Comparison of ENCODE assay signal across 18 cellular contexts in genomic region chr15:26126070-26126469, GRCh38.
DNase-seq lines count a peak whose midpoint lies in the region; ATAC-seq and TF ChIP-seq lines count a peak whose summit lies in the region.
"Had no signal": no experiment of that assay in that cellular context is flagged by ENCODE, and none has a peak within 500 bp of the region (broad histone marks: within the 10 kb centered on the region; RNA-seq: fewer than 3 reads in every experiment).

No MANE protein-coding gene starts in this region.

- no peak for TF ChIP-seq POLR2A in body of pancreas (IDR thresholded peaks at IDR 0.05)

- H3K27me3 ChIP-seq in body of pancreas, result no peaks in the 10 kb centered on the region
- H3K27me3 ChIP-seq in CD8-positive, alpha-beta memory T cell (ENCODE audit: insufficient read depth, low read length, poor library complexity, severe bottlenecking), result no peaks in the 10 kb centered on the region
- H3K27me3 ChIP-seq: vagina had no signal

- no peak overlapping the region for H3K4me3 Mint-ChIP-seq in CD8-positive, alpha-beta memory T cell
- H3K4me3 Mint-ChIP-seq: activated naive CD8-positive, alpha-beta T cell treated with anti-CD3 and anti-CD28 coated beads, Interleukin-2, amount 50 U/mL, for 24 hours; activated T-helper 17 cell treated with anti-CD3 and anti-CD28 coated beads, Interleukin-2, amount 50 U/mL, for 72 hours; T-helper 2 cell treated with Interferon-gamma antibody and Interleukin-4, amounts not matched to agents 5 μg/mL and 100 μg/mL, for 36 hours had no signal

- no peaks in the 10 kb centered on the region for H3K36me3 ChIP-seq in body of pancreas (replicated peaks in 1 of 2; ENCODE audit: insufficient read depth in 1 of 2, low read depth in 2 of 2)
- H3K36me3 ChIP-seq in CD8-positive, alpha-beta memory T cell (ENCODE audit: insufficient read depth, low read length), result no peaks in the 10 kb centered on the region
- H3K36me3 ChIP-seq: vagina had no signal

- H3K27ac ChIP-seq in body of pancreas, result no peak overlapping the region
- no peak overlapping the region for H3K27ac ChIP-seq in CD8-positive, alpha-beta memory T cell (ENCODE audit: low read depth, low read length)
- H3K27ac ChIP-seq: GM23248, skin epidermis, vagina had no signal

- DNase-seq in DMS79 (lab: John Stamatoyannopoulos, UW) (peak; percentile 8), NCI-H1092 treated with DMSO at 0.1 percent for 48 hours (lab: John Stamatoyannopoulos, UW) (peak; percentile 85), body of pancreas (peak; percentile 36 to 59 (median 46)), occipital lobe (lab: John Stamatoyannopoulos, UW) (peak; percentile 18), NCI-H510A treated with DMSO at 0.1 percent for 48 hours (lab: John Stamatoyannopoulos, UW) (no peak)
- DNase-seq in CD8-positive, alpha-beta memory T cell, result no peak
- DNase-seq: activated naive CD8-positive, alpha-beta T cell treated with anti-CD3 and anti-CD28 coated beads, Interleukin-2, amount 50 U/mL, for 24 hours; erythroblast; GM23248; NCI-H146; NCI-H524 treated with DMSO at 0.1 percent for 48 hours; OCI-M1; stimulated activated CD4-positive, alpha-beta T cell treated with anti-CD3 and anti-CD28 coated beads, Interleukin-4, amount 100 ng/mL, for 1 hour had no signal

- CTCF ChIA-PET in CD8-positive, alpha-beta memory T cell (lab: Charles Lee), result no interaction called here

- H3K4me1 Mint-ChIP-seq in CD8-positive, alpha-beta memory T cell, result no peaks in the 10 kb centered on the region
- H3K4me1 Mint-ChIP-seq: activated naive CD8-positive, alpha-beta T cell treated with anti-CD3 and anti-CD28 coated beads, Interleukin-2, amount 50 U/mL, for 24 hours; activated T-helper 17 cell treated with anti-CD3 and anti-CD28 coated beads, Interleukin-2, amount 50 U/mL, for 72 hours had no signal

- H3K4me3 ChIP-seq in body of pancreas, result no peak overlapping the region
- H3K4me3 ChIP-seq in CD8-positive, alpha-beta memory T cell (ENCODE audit: low read length), result no peak overlapping the region
- H3K4me3 ChIP-seq: GM23248, skin epidermis, vagina had no signal

- no peaks in the 10 kb centered on the region for H3K9me3 Mint-ChIP-seq in CD8-positive, alpha-beta memory T cell
- H3K9me3 Mint-ChIP-seq: activated naive CD8-positive, alpha-beta T cell treated with anti-CD3 and anti-CD28 coated beads, Interleukin-2, amount 50 U/mL, for 24 hours; activated T-helper 17 cell treated with anti-CD3 and anti-CD28 coated beads, Interleukin-2, amount 50 U/mL, for 72 hours; T-helper 2 cell treated with Interferon-gamma antibody and Interleukin-4, amounts not matched to agents 5 μg/mL and 100 μg/mL, for 36 hours had no signal

- intact Hi-C loops in body of pancreas (cut with DNase I), result no loop called here

- WGBS in body of pancreas, 2 donors, result 21 to 37% methylated on average over 3 to 6 of the region's 6 CpGs

- H3K36me3 Mint-ChIP-seq in CD8-positive, alpha-beta memory T cell, result no peaks in the 10 kb centered on the region

- peaks cover 16% of the 10 kb centered on the region for H3K4me1 ChIP-seq in body of pancreas
- no peaks in the 10 kb centered on the region for H3K4me1 ChIP-seq in CD8-positive, alpha-beta memory T cell (ENCODE audit: insufficient read depth, low read length)
- H3K4me1 ChIP-seq: vagina had no signal

- H3K27me3 Mint-ChIP-seq in CD8-positive, alpha-beta memory T cell, result peaks cover 3 to 5% of the 10 kb centered on the region in 2 donors

- TF ChIP-seq CTCF in body of pancreas (IDR thresholded peaks at IDR 0.05), result peak in 1 of 7 experiments; percentile 16

- no peaks in the 10 kb centered on the region for H3K9me3 ChIP-seq in body of pancreas
- no peaks in the 10 kb centered on the region for H3K9me3 ChIP-seq in CD8-positive, alpha-beta memory T cell (ENCODE audit: low read length)
- H3K9me3 ChIP-seq: vagina had no signal

- no peak overlapping the region for H3K27ac Mint-ChIP-seq in CD8-positive, alpha-beta memory T cell
- H3K27ac Mint-ChIP-seq: activated naive CD8-positive, alpha-beta T cell treated with anti-CD3 and anti-CD28 coated beads, Interleukin-2, amount 50 U/mL, for 24 hours; activated T-helper 17 cell treated with anti-CD3 and anti-CD28 coated beads, Interleukin-2, amount 50 U/mL, for 72 hours; T-helper 2 cell treated with Interferon-gamma antibody and Interleukin-4, amounts not matched to agents 5 μg/mL and 100 μg/mL, for 36 hours had no signal

- ATAC-seq in body of pancreas (peak; percentile 59), GM21390 (IDR thresholded peaks at IDR 0.05; ENCODE audit: unreplicated experiment) (no peak)
- ATAC-seq: activated naive CD8-positive, alpha-beta T cell treated with anti-CD3 and anti-CD28 coated beads, Interleukin-2, amount 50 U/mL, for 24 hours; activated T-helper 17 cell treated with anti-CD3 and anti-CD28 coated beads, Interleukin-2, amount 50 U/mL, for 72 hours had no signal

- POLR2A ChIA-PET in CD8-positive, alpha-beta memory T cell (lab: Charles Lee), result no interaction called here

Comparison
In these comparisons a context has a peak if more than half of its experiments do, and no peak if none do; other contexts are left out.
1. DNase-seq: peak in DMS79 (single experiment), NCI-H1092 treated with DMSO at 0.1 percent for 48 hours (single experiment), body of pancreas (4 of 4) and occipital lobe (single experiment); none in CD8-positive, alpha-beta memory T cell (0 of 5) and NCI-H510A treated with DMSO at 0.1 percent for 48 hours (single experiment).